10 cellular contexts compared by ENCODE assay signal in genomic region chr12:119179335-119180021, GRCh38. TPM values are rescaled to one million over a fixed set of nuclear protein-coding genes. Genes with fewer than 3 reads are reported as not detected.
A peak's percentile ranks its signal among the peaks of the same experiment; 100 is the strongest.
DNase-seq lines count a peak whose midpoint lies in the region; ATAC-seq, FAIRE-seq and TF ChIP-seq lines count a peak whose summit lies in the region.
"Had no signal": no experiment of that assay in that cellular context is flagged by ENCODE, and none has a peak within 500 bp of the region (broad histone marks: within the 10 kb centered on the region; RNA-seq: fewer than 3 reads in every experiment).

No MANE protein-coding gene starts in this region.

- peak overlapping the region; percentile 37 to 75 (median 42) for H3K4me3 ChIP-seq in endothelial cell of umbilical vein (replicated peaks in 1 of 3; ENCODE audit: insufficient read depth in 1 of 3, low read depth in 1 of 3, low read length in 3 of 3)
- H3K4me3 ChIP-seq in mesodermal cell (ENCODE audit: extremely low read depth, insufficient read depth, low read length, poor library complexity, severe bottlenecking): peak overlapping the region; percentile 34

- dilution Hi-C loops in endothelial cell of umbilical vein (cut with MboI; ENCODE audit: extremely low pct_ligation_motif_present, low sequenced_read_pairs): no loop called here

- WGBS in mesodermal cell (ENCODE audit: insufficient coverage in 2 of 2), 2 experiments: 44 to 53% methylated on average over 10 to 11 of the region's 18 CpGs

- no peaks in the 10 kb centered on the region for H3K36me3 Mint-ChIP-seq in activated CD4-positive, alpha-beta memory T cell treated with anti-CD3 and anti-CD28 coated beads for 36 hours

- no TSS peak for BruUV-seq in endothelial cell of umbilical vein (replicated peaks; lab: Mats Ljungman, UMichigan)

- POLR2A ChIA-PET in endothelial cell of umbilical vein (lab: Charles Lee): no interaction called here
- POLR2A ChIA-PET in activated CD4-positive, alpha-beta memory T cell treated with anti-CD3 and anti-CD28 coated beads for 36 hours (lab: Charles Lee): no interaction called here

- no peak overlapping the region for H3K27ac Mint-ChIP-seq in activated CD4-positive, alpha-beta memory T cell treated with anti-CD3 and anti-CD28 coated beads for 36 hours
- H3K27ac Mint-ChIP-seq: dendritic cell treated with granulocyte-macrophage colony-stimulating factor and Interleukin-4, amounts not matched to agents 40 ng/mL and 50 ng/mL, for 4 days had no signal

- peak overlapping the region; percentile 93 for H2AFZ ChIP-seq in endothelial cell of umbilical vein (ENCODE audit: low read depth, low read length)

- H3K9me3 ChIP-seq in endothelial cell of umbilical vein (replicated peaks; ENCODE audit: control insufficient read depth, insufficient read depth, low read length): no peaks in the 10 kb centered on the region
- no peaks in the 10 kb centered on the region for H3K9me3 ChIP-seq in mesodermal cell (ENCODE audit: control insufficient read depth, low read length)

- H3K9me1 ChIP-seq in endothelial cell of umbilical vein (replicated peaks; ENCODE audit: control insufficient read depth, extremely low read depth, insufficient read depth, low read length): no peaks in the 10 kb centered on the region

- TF ChIP-seq POLR2A in endothelial cell of umbilical vein (IDR thresholded peaks at IDR 0.05; ENCODE audit: low read depth, low read length): no peak

- intact Hi-C loops in endothelial cell of umbilical vein (cut with micrococcal nuclease): loop anchor here (5.0 kb wide), 2 partner anchors 62 to 772 kb away; no protein-coding TSS in a partner anchor
- intact Hi-C loops in activated CD4-positive, alpha-beta memory T cell treated with anti-CD3 and anti-CD28 coated beads for 36 hours (cut with micrococcal nuclease): no loop called here

- H3K4me3 Mint-ChIP-seq in activated CD4-positive, alpha-beta memory T cell treated with anti-CD3 and anti-CD28 coated beads for 36 hours: no peak overlapping the region
- H3K4me3 Mint-ChIP-seq: dendritic cell treated with granulocyte-macrophage colony-stimulating factor and Interleukin-4, amounts not matched to agents 40 ng/mL and 50 ng/mL, for 4 days had no signal

- H3K36me3 ChIP-seq in endothelial cell of umbilical vein (ENCODE audit: control insufficient read depth in 2 of 2, extremely low read depth in 1 of 2, insufficient read depth in 2 of 2, low read length in 2 of 2): no peaks in the 10 kb centered on the region
- no peaks in the 10 kb centered on the region for H3K36me3 ChIP-seq in mesodermal cell (ENCODE audit: control insufficient read depth, insufficient read depth, low read length)

- peak overlapping the region; percentile 55 for H3K27ac ChIP-seq in 22Rv1
- H3K27ac ChIP-seq in endothelial cell of umbilical vein (ENCODE audit: insufficient read depth, low read depth, low read length): peak overlapping the region; percentile 76
- peak overlapping the region; percentile 96 for H3K27ac ChIP-seq in mesodermal cell (ENCODE audit: low read depth, low read length, severe bottlenecking)
- H3K27ac ChIP-seq: C4-2B had no signal

- peak; percentile 39 for DNase-seq in LoVo (ENCODE audit: low spot score)
- peak; percentile 43 for DNase-seq in endothelial cell of umbilical vein (ENCODE audit: low read depth, low spot score)
- no peak for DNase-seq in activated CD4-positive, alpha-beta memory T cell treated with anti-CD3 and anti-CD28 coated beads for 36 hours
- no peak for DNase-seq in NCI-H526 treated with DMSO at 0.1 percent for 48 hours (lab: John Stamatoyannopoulos, UW)

- no peaks in the 10 kb centered on the region for H3K79me2 ChIP-seq in endothelial cell of umbilical vein (ENCODE audit: control insufficient read depth, insufficient read depth, low read length)

- H3K9ac ChIP-seq in endothelial cell of umbilical vein (replicated peaks; ENCODE audit: extremely low read depth, insufficient read depth, low read length): peak overlapping the region; percentile 53

- CTCF ChIA-PET in endothelial cell of umbilical vein (lab: Charles Lee): interaction anchor here (1.0 to 2.0 kb wide), 5 partner anchors 16 to 774 kb away, joined by 3 to 5 read pairs (median 3); no protein-coding TSS in a partner anchor
- CTCF ChIA-PET in activated CD4-positive, alpha-beta memory T cell treated with anti-CD3 and anti-CD28 coated beads for 36 hours (lab: Charles Lee): no interaction called here

- H3K4me1 ChIP-seq in endothelial cell of umbilical vein (ENCODE audit: control insufficient read depth, extremely low read depth, insufficient read depth, low read length): peaks cover 35% of the 10 kb centered on the region
- H3K4me1 ChIP-seq in mesodermal cell (ENCODE audit: control insufficient read depth, insufficient read depth, low read length, poor library complexity, severe bottlenecking): peaks cover 40% of the 10 kb centered on the region

- H3K27me3 ChIP-seq in endothelial cell of umbilical vein (ENCODE audit: control insufficient read depth in 2 of 2, insufficient read depth in 2 of 2, low read length in 2 of 2): no peaks in the 10 kb centered on the region

- no peaks in the 10 kb centered on the region for H4K20me1 ChIP-seq in endothelial cell of umbilical vein (replicated peaks; ENCODE audit: control insufficient read depth, extremely low read depth, insufficient read depth, low read length)

- H3K4me1 Mint-ChIP-seq in activated CD4-positive, alpha-beta memory T cell treated with anti-CD3 and anti-CD28 coated beads for 36 hours (ENCODE audit: low read depth): no peaks in the 10 kb centered on the region

- peak; percentile 86 for FAIRE-seq in endothelial cell of umbilical vein (lab: Jason Lieb, UNC)

- no peaks in the 10 kb centered on the region for H3K9me3 Mint-ChIP-seq in activated CD4-positive, alpha-beta memory T cell treated with anti-CD3 and anti-CD28 coated beads for 36 hours
- H3K9me3 Mint-ChIP-seq: dendritic cell treated with granulocyte-macrophage colony-stimulating factor and Interleukin-4, amounts not matched to agents 40 ng/mL and 50 ng/mL, for 4 days had no signal

- peaks cover 9% of the 10 kb centered on the region for H3K27me3 Mint-ChIP-seq in activated CD4-positive, alpha-beta memory T cell treated with anti-CD3 and anti-CD28 coated beads for 36 hours

- ATAC-seq in HG02840 (IDR thresholded peaks at IDR 0.05; ENCODE audit: low FRiP score, unreplicated experiment) (no peak), GM21528 (IDR thresholded peaks at IDR 0.05; ENCODE audit: low FRiP score, unreplicated experiment) (no peak)

- no peak for TF ChIP-seq CTCF in 22Rv1 (IDR thresholded peaks at IDR 0.05)
- no peak for TF ChIP-seq CTCF in endothelial cell of umbilical vein (IDR thresholded peaks at IDR 0.05; ENCODE audit: extremely low read depth in 1 of 2, insufficient read depth in 1 of 2, low read depth in 1 of 2, low read length in 2 of 2)

- H3K4me2 ChIP-seq in endothelial cell of umbilical vein (ENCODE audit: insufficient read depth, low read length): peak overlapping the region; percentile 74

TF ChIP-seq in endothelial cell of umbilical vein, 7 proteins besides CTCF, POLR2A, EP300 and RAD21:
- TF ChIP-seq EZH2 (IDR thresholded peaks at IDR 0.05; ENCODE audit: borderline replicate concordance, low read depth, low read length, severe bottlenecking) (no peak), JUN (IDR thresholded peaks at IDR 0.05; ENCODE audit: borderline replicate concordance, insufficient read depth, insufficient read length, low read depth) (no peak), GATA2 (IDR thresholded peaks at IDR 0.05; ENCODE audit: insufficient read depth, insufficient read length, low read depth, low read length) (no peak), MAX (IDR thresholded peaks at IDR 0.05; ENCODE audit: insufficient read depth, insufficient read length) (no peak), POLR2AphosphoS5 (IDR thresholded peaks at IDR 0.05; ENCODE audit: insufficient read depth, low read depth, low read length) (no peak), MYC (IDR thresholded peaks at IDR 0.05; ENCODE audit: low read depth, low read length) (no peak), FOS (IDR thresholded peaks at IDR 0.05; ENCODE audit: borderline replicate concordance, insufficient read depth, low read length) (no peak)

RNA-seq across cellular contexts. Expression of gene HSPB8, which starts 0.7 kb away (rescaled TPM):
- total RNA-seq in endothelial cell of umbilical vein: 10.1 and 10.8 TPM in 2 replicates
- 14.7 and 17.6 TPM in 2 replicates for polyA plus RNA-seq in endothelial cell of umbilical vein
- 11.0 and 12.1 TPM in 2 replicates for polyA plus RNA-seq in endothelial cell of umbilical vein (2011; cell fraction: cytosol; rRNA removed)
- 6.5 and 8.3 TPM in 2 replicates for polyA plus RNA-seq in endothelial cell of umbilical vein (2011; cell fraction: nucleus; rRNA removed)
- 21.1 and 21.9 TPM in 2 replicates for polyA plus RNA-seq in endothelial cell of umbilical vein (2012)
- polyA minus RNA-seq in endothelial cell of umbilical vein: 9.5 and 10.0 TPM in 2 replicates
- polyA minus RNA-seq in endothelial cell of umbilical vein (2011; cell fraction: cytosol; rRNA and poly(A)+ RNA removed): 23.6 TPM
- 6.8 and 7.5 TPM in 2 replicates for polyA minus RNA-seq in endothelial cell of umbilical vein (2011; cell fraction: nucleus; rRNA and poly(A)+ RNA removed)
- 9.4 TPM for polyA plus RNA-seq in mesodermal cell (2013, experiment 1 of 2)
- 10.9 TPM for polyA plus RNA-seq in mesodermal cell (2013, experiment 2 of 2)
- total RNA-seq in activated CD4-positive, alpha-beta memory T cell treated with anti-CD3 and anti-CD28 coated beads for 36 hours: not detected

Comparison
In these comparisons a context has a peak if more than half of its experiments do, and no peak if none do; other contexts are left out.
1. DNase-seq: peak in LoVo (single experiment) and endothelial cell of umbilical vein (single experiment); none in activated CD4-positive, alpha-beta memory T cell treated with anti-CD3 and anti-CD28 coated beads for 36 hours (single experiment) and NCI-H526 treated with DMSO at 0.1 percent for 48 hours (single experiment).
2. RNA of gene HSPB8, which starts 0.7 kb away (total RNA-seq): 10.1 to 10.8 TPM in endothelial cell of umbilical vein; not detected in activated CD4-positive, alpha-beta memory T cell treated with anti-CD3 and anti-CD28 coated beads for 36 hours; every median in the first group is over 10 times any median in the second.
3. Peak in every context shown above with its lines, with median percentiles within 50 percentile points of each other: H3K27ac ChIP-seq.